8 cellular contexts compared by ENCODE assay signal in genomic region chr5:88883059-88883565, GRCh38.
A peak's percentile ranks its signal among the peaks of the same experiment; 100 is the strongest.
DNase-seq lines count a peak whose midpoint lies in the region; ATAC-seq and TF ChIP-seq lines count a peak whose summit lies in the region.

TSS of gene MEF2C (minus strand) at chr5:88883184. CDS start at chr5:88823788, 59,396 bp downstream.

- DNase-seq in 8988T: peak; percentile 38
- peak; percentile 84 for DNase-seq in NCI-H748 (lab: John Stamatoyannopoulos, UW; ENCODE audit: unreplicated experiment)
- peak; percentile 85 for DNase-seq in adipocyte (ENCODE audit: low read depth)
- peak; percentile 43 to 88 (median 71) for DNase-seq in head of caudate nucleus

- peak within 1 kb of the TSS; percentile 58 for H3K4me3 ChIP-seq in GM12875 (ENCODE audit: low read depth, low read length)
- peak within 1 kb of the TSS; percentile 98 for H3K4me3 ChIP-seq in adipocyte (ENCODE audit: low read length)
- H3K4me3 ChIP-seq in neutrophil (ENCODE audit: low read depth in 1 of 2, low read length in 1 of 2): peak within 1 kb of the TSS; percentile 69 to 86

- intact Hi-C loops in head of caudate nucleus (cut with DNase I): loop anchor here (10.0 kb wide), 1 partner anchor 1522 kb away; the partner anchor contains the start of gene CETN3

- H3K27me3 ChIP-seq in adipocyte (replicated peaks; ENCODE audit: control insufficient read depth, insufficient read depth, low read length) (no peaks in the 10 kb centered on the region), neutrophil (peaks cover 72% of the 10 kb centered on the region)

- TF ChIP-seq CTCF in GM12875 (IDR thresholded peaks at IDR 0.05; ENCODE audit: borderline replicate concordance, insufficient read depth, low read depth, low read length) (no peak), neutrophil (IDR thresholded peaks at IDR 0.05) (no peak)

- H3K9ac ChIP-seq in adipocyte (ENCODE audit: low read length): peak within 1 kb of the TSS; percentile 94

- H3K9me3 ChIP-seq in adipocyte (ENCODE audit: control insufficient read depth, low read length): no peaks in the 10 kb centered on the region
- H3K9me3 ChIP-seq in neutrophil: no peaks in the 10 kb centered on the region

- H3K27ac ChIP-seq in neutrophil: peak within 1 kb of the TSS; percentile 69

- peaks cover 28% of the 10 kb centered on the region for H3K4me1 ChIP-seq in adipocyte (ENCODE audit: control insufficient read depth, insufficient read depth, low read length)
- peaks cover 31 to 36% of the 10 kb centered on the region in 2 experiments for H3K4me1 ChIP-seq in neutrophil (ENCODE audit: control insufficient read depth in 1 of 2, insufficient read depth in 1 of 2, low read depth in 1 of 2, low read length in 1 of 2)

- ATAC-seq in HG02943 (IDR thresholded peaks at IDR 0.05; ENCODE audit: low read depth, unreplicated experiment) (peak; percentile 28), HG02571 (IDR thresholded peaks at IDR 0.05; ENCODE audit: unreplicated experiment) (no peak)

- H3K36me3 ChIP-seq in adipocyte (ENCODE audit: control insufficient read depth, insufficient read depth, low read length, severe bottlenecking) (no peaks in the 10 kb centered on the region), neutrophil (no peaks in the 10 kb centered on the region)
